ENCODE assay signal across 23 cellular contexts in the genomic region with DNA sequence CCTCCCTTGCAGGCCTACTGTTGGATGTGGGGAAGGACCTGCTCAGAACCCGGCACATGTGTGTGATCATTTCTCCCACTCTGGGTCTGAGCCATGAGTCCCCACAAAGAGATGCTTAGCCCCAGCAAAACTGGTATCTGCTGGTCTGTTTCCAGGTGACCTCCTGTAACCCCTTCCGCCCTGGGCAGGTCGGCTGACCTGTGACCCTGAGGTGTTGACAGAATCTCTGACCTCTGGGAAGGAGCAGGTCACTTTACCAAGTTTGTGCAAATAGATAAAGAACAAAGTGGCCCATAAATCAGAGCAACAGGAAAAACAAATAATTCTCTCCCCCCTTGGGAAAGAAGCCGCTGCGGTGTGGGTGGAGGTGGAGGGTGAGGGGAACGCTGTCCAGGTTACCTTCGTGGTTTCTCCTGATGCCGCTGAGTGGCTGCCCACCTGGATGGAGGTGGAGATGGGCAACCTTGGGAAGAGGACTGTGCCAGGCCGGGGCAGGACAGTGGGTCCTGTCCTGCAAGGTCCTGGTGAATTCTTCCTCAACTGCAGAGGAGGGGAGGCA.
DNase-seq lines count a peak whose midpoint lies in the region; ATAC-seq and TF ChIP-seq lines count a peak whose summit lies in the region.
"Had no signal": no experiment of that assay in that cellular context is flagged by ENCODE, and none has a peak within 500 bp of the region (broad histone marks: within the 10 kb centered on the region; RNA-seq: fewer than 3 reads in every experiment).

No MANE protein-coding gene starts in this region.

- H3K4me3 Mint-ChIP-seq in Caco-2 (ENCODE audit: unreplicated experiment) (peak overlapping the region; percentile 44), WTC11 (no peak overlapping the region)
- H3K4me3 Mint-ChIP-seq: IgD-negative memory B cell had no signal

- peaks cover 55% of the 10 kb centered on the region for H3K4me1 ChIP-seq in Caco-2
- peaks cover 0 to 45% (median 21%) of the 10 kb centered on the region in 4 donors for H3K4me1 ChIP-seq in right lobe of liver
- H3K4me1 ChIP-seq: BE2C had no signal

- peak; percentile 93 to 94 for DNase-seq in Caco-2
- DNase-seq in WTC11 (ENCODE audit: low spot score), result no peak
- peak; percentile 71 to 90 (median 84) for DNase-seq in right lobe of liver
- peak; percentile 67 for DNase-seq in posterior vena cava (ENCODE audit: low spot score)
- no peak for DNase-seq in HPDE6-E6E7 (ENCODE audit: extremely low spot score)
- DNase-seq in NCI-H510A (lab: John Stamatoyannopoulos, UW), result no peak
- DNase-seq: 8988T, ACHN, BE2C, DMS153, DND-41, NCI-H1092 treated with DMSO at 0.1 percent for 48 hours, NCI-H1436 treated with DMSO at 0.1 percent for 48 hours, NCI-H187 treated with DMSO at 0.1 percent for 48 hours, NCI-H2171 treated with DMSO at 0.1 percent for 48 hours, NCI-H345, NCI-H524, NCI-H774, PC-3, SJCRH30 had no signal

- POLR2A ChIA-PET in Caco-2 (lab: Charles Lee), result no interaction called here
- POLR2A ChIA-PET in WTC11 (lab: Charles Lee), result no interaction called here

- BruUV-seq in Caco-2 (replicated peaks; lab: Mats Ljungman, UMichigan), result no TSS peak

- TF ChIP-seq CTCF in Caco-2 (IDR thresholded peaks at IDR 0.05; ENCODE audit: insufficient read depth in 1 of 2, low read depth in 1 of 2, low read length in 1 of 2, severe bottlenecking in 1 of 2, unreplicated experiment in 1 of 2) (no peak), WTC11 (IDR thresholded peaks at IDR 0.05) (no peak), right lobe of liver (IDR thresholded peaks at IDR 0.05) (no peak)

- H3K27ac ChIP-seq in right lobe of liver, result peak overlapping the region in 1 of 3 donors; percentile 38
- H3K27ac ChIP-seq: SJCRH30 had no signal

- no peak overlapping the region for H3K4me3 ChIP-seq in Caco-2 (ENCODE audit: low read depth, low read length)
- H3K4me3 ChIP-seq in right lobe of liver, result no peak overlapping the region
- H3K4me3 ChIP-seq: SJCRH30 had no signal

- no peaks in the 10 kb centered on the region for H3K27me3 Mint-ChIP-seq in Caco-2 (ENCODE audit: insufficient read depth, unreplicated experiment)
- H3K27me3 Mint-ChIP-seq in WTC11 (ENCODE audit: low read depth), result no peaks in the 10 kb centered on the region

- intact Hi-C loops in Caco-2 (cut with micrococcal nuclease; ENCODE audit: unreplicated experiment), result loop anchor here (1.0 to 5.0 kb wide), 9 partner anchors 10 to 659 kb away; no protein-coding TSS in a partner anchor
- intact Hi-C loops in right lobe of liver (cut with DNase I), result no loop called here
- intact Hi-C loops in posterior vena cava (cut with DNase I), result no loop called here

- H3K9me3 Mint-ChIP-seq in Caco-2 (ENCODE audit: unreplicated experiment), result no peaks in the 10 kb centered on the region
- H3K9me3 Mint-ChIP-seq in WTC11, result peaks cover 4% of the 10 kb centered on the region

- ATAC-seq in WTC11 (no peak), right lobe of liver (peak; percentile 84 to 93 (median 88)), HG02981 (IDR thresholded peaks at IDR 0.05; ENCODE audit: unreplicated experiment) (no peak)
- ATAC-seq: PC-3, SK-N-SH treated with all-trans-retinoic acid at 6 μM for 48 hours had no signal

- H3K36me3 ChIP-seq in Caco-2 (ENCODE audit: control insufficient read depth, insufficient read depth, low read length), result no peaks in the 10 kb centered on the region
- no peaks in the 10 kb centered on the region for H3K36me3 ChIP-seq in right lobe of liver
- H3K36me3 ChIP-seq: BE2C, SJCRH30 had no signal

- H3K27me3 ChIP-seq in Caco-2 (replicated peaks; ENCODE audit: control insufficient read depth, insufficient read depth, low read length) (no peaks in the 10 kb centered on the region), right lobe of liver (no peaks in the 10 kb centered on the region)
- H3K27me3 ChIP-seq: BE2C, SJCRH30 had no signal

- no peak for TF ChIP-seq POLR2A in right lobe of liver (IDR thresholded peaks at IDR 0.05)

- CTCF ChIA-PET in Caco-2 (lab: Charles Lee), result no interaction called here
- CTCF ChIA-PET in WTC11 (lab: Charles Lee), result no interaction called here

- H3K4me1 Mint-ChIP-seq in Caco-2 (ENCODE audit: low read depth, unreplicated experiment), result peaks cover 58% of the 10 kb centered on the region
- H3K4me1 Mint-ChIP-seq in WTC11, result peaks cover 20% of the 10 kb centered on the region

- H3K27ac Mint-ChIP-seq in Caco-2 (ENCODE audit: unreplicated experiment) (peak overlapping the region; percentile 75), WTC11 (no peak overlapping the region)
- H3K27ac Mint-ChIP-seq: IgD-negative memory B cell had no signal

- H3K36me3 Mint-ChIP-seq in Caco-2 (ENCODE audit: insufficient read depth, unreplicated experiment), result peaks cover 16% of the 10 kb centered on the region
- no peaks in the 10 kb centered on the region for H3K36me3 Mint-ChIP-seq in WTC11
- H3K36me3 Mint-ChIP-seq: IgD-negative memory B cell had no signal

- WGBS in right lobe of liver (ENCODE audit: insufficient coverage, low coverage, low lambda C conversion rate, missing lambda C conversion rate), result 18% methylated on average over 9 of the region's 9 CpGs

- H3K9me3 ChIP-seq in Caco-2 (no peaks in the 10 kb centered on the region), right lobe of liver (no peaks in the 10 kb centered on the region)
- H3K9me3 ChIP-seq: BE2C, SJCRH30 had no signal

TF ChIP-seq in WTC11, 78 proteins besides CTCF, POLR2A, EP300 and RAD21:
- TF ChIP-seq JUN (CRISPR knock-in tag; IDR thresholded peaks at IDR 0.05), result no peak
- no peak for TF ChIP-seq ZNF423 (CRISPR knock-in tag; IDR thresholded peaks at IDR 0.05)
- TF ChIP-seq GABPB1 (CRISPR knock-in tag; IDR thresholded peaks at IDR 0.05), result peak; percentile 82
- TF ChIP-seq GTF2I (CRISPR knock-in tag; conservative IDR thresholded peaks at IDR 0.05), result no peak
- TF ChIP-seq E2F1 (CRISPR knock-in tag; IDR thresholded peaks at IDR 0.05), result no peak

Comparison
In these comparisons a context has a peak if more than half of its experiments do, and no peak if none do; other contexts are left out.
1. DNase-seq: peak in Caco-2 (2 of 2), right lobe of liver (3 of 3) and posterior vena cava (single experiment); none in WTC11 (single experiment), HPDE6-E6E7 (single experiment) and NCI-H510A (single experiment).
2. ATAC-seq: peak in right lobe of liver (4 of 4); none in WTC11 (single experiment) and HG02981 (single experiment).